Comparison of ENCODE assay signal across 20 cellular contexts in genomic region chr7:70701487-70701886, GRCh38.
DNase-seq lines count a peak whose midpoint lies in the region; ATAC-seq and TF ChIP-seq lines count a peak whose summit lies in the region.
"Had no signal": no experiment of that assay in that cellular context is flagged by ENCODE, and none has a peak within 500 bp of the region (broad histone marks: within the 10 kb centered on the region; RNA-seq: fewer than 3 reads in every experiment).

No MANE protein-coding gene starts in this region.

- H3K4me3 Mint-ChIP-seq in CD8-positive, alpha-beta memory T cell, result no peak overlapping the region
- H3K4me3 Mint-ChIP-seq: CD14-positive monocyte had no signal

- POLR2A ChIA-PET in CD8-positive, alpha-beta memory T cell (lab: Charles Lee), result no interaction called here

- no peak for TF ChIP-seq RAD21 in neural cell (conservative IDR thresholded peaks at IDR 0.05)

- CTCF ChIA-PET in CD8-positive, alpha-beta memory T cell (lab: Charles Lee), result interaction anchor here (1.1 kb wide), 1 partner anchor 117 kb away, joined by 4 read pairs; no protein-coding TSS in a partner anchor

- no peak overlapping the region for H3K9ac ChIP-seq in HUES48 (ENCODE audit: low read depth, low read length)
- peak overlapping the region; percentile 94 for H3K9ac ChIP-seq in neural cell (ENCODE audit: low read length)
- H3K9ac ChIP-seq: GM23248 had no signal

- H3K27ac Mint-ChIP-seq in CD8-positive, alpha-beta memory T cell, result no peak overlapping the region
- H3K27ac Mint-ChIP-seq: CD14-positive monocyte had no signal

- no peaks in the 10 kb centered on the region for H3K9me3 ChIP-seq in HUES48 (ENCODE audit: control insufficient read depth, insufficient read depth, low read length)
- no peaks in the 10 kb centered on the region for H3K9me3 ChIP-seq in neural cell (ENCODE audit: low read length)
- H3K9me3 ChIP-seq in CD8-positive, alpha-beta memory T cell (ENCODE audit: low read length), result no peaks in the 10 kb centered on the region

- peaks cover 50% of the 10 kb centered on the region for H3K36me3 ChIP-seq in HUES48 (ENCODE audit: control insufficient read depth, insufficient read depth, low read length)
- no peaks in the 10 kb centered on the region for H3K36me3 ChIP-seq in neural cell (ENCODE audit: insufficient read depth, low read length)
- H3K36me3 ChIP-seq in CD8-positive, alpha-beta memory T cell (ENCODE audit: insufficient read depth, low read length), result no peaks in the 10 kb centered on the region

- H3K9me3 Mint-ChIP-seq in CD8-positive, alpha-beta memory T cell, result no peaks in the 10 kb centered on the region

- ATAC-seq in HG03354 (IDR thresholded peaks at IDR 0.05; ENCODE audit: poor library complexity, severe bottlenecking, unreplicated experiment) (no peak), HG03196 (IDR thresholded peaks at IDR 0.05; ENCODE audit: unreplicated experiment) (no peak)
- ATAC-seq: HepG2, PC-3 had no signal

- H3K27me3 ChIP-seq in HUES48 (ENCODE audit: control insufficient read depth, insufficient read depth, low read length) (no peaks in the 10 kb centered on the region), neural cell (ENCODE audit: insufficient read depth, low read depth, low read length) (no peaks in the 10 kb centered on the region)
- H3K27me3 ChIP-seq in CD8-positive, alpha-beta memory T cell (ENCODE audit: insufficient read depth, low read length, poor library complexity, severe bottlenecking), result no peaks in the 10 kb centered on the region

- peaks cover 5% of the 10 kb centered on the region in 2 donors for H3K27me3 Mint-ChIP-seq in CD8-positive, alpha-beta memory T cell

- H2AFZ ChIP-seq in neural cell (ENCODE audit: low read depth, low read length), result no peak overlapping the region
- H2AFZ ChIP-seq: GM23248 had no signal

- peaks cover 74% of the 10 kb centered on the region for H4K20me1 ChIP-seq in neural cell (ENCODE audit: insufficient read depth)

- peak; percentile 64 for DNase-seq in NCI-H748 (lab: John Stamatoyannopoulos, UW; ENCODE audit: unreplicated experiment)
- DNase-seq in epithelial cell of esophagus (ENCODE audit: low read depth), result peak; percentile 52
- DNase-seq in CD8-positive, alpha-beta memory T cell, result no peak
- DNase-seq in NOMO-1 treated with DMSO at 0.1 percent for 48 hours (lab: John Stamatoyannopoulos, UW; ENCODE audit: unreplicated experiment), result no peak
- DNase-seq: COR-L47, GM23248, KBM-7, NCI-H1417 treated with DMSO at 0.1 percent for 48 hours, NCI-H2029, NCI-H2171 treated with DMSO at 0.1 percent for 48 hours, NCI-H446 treated with DMSO at 0.1 percent for 48 hours, NCI-H774, PC-3, T-helper 2 cell had no signal

- H3K9me2 ChIP-seq in neural cell (ENCODE audit: insufficient read depth, low read length), result no peaks in the 10 kb centered on the region

- peaks cover 9 to 38% (median 11%) of the 10 kb centered on the region in 3 donors for H3K36me3 Mint-ChIP-seq in CD8-positive, alpha-beta memory T cell
- H3K36me3 Mint-ChIP-seq: CD14-positive monocyte had no signal

- TF ChIP-seq CTCF in epithelial cell of esophagus (IDR thresholded peaks at IDR 0.05; ENCODE audit: insufficient read depth, low read depth, low read length, missing control alignments), result no peak
- TF ChIP-seq CTCF in neural cell (IDR thresholded peaks at IDR 0.05; ENCODE audit: poor library complexity, severe bottlenecking), result no peak

- H3K79me2 ChIP-seq in neural cell (replicated peaks; ENCODE audit: insufficient read depth, low read length), result peaks cover 100% of the 10 kb centered on the region

- H3K4me3 ChIP-seq in HUES48 (ENCODE audit: low read depth, low read length), result peak overlapping the region; percentile 7; the same call in 1 of the 2 replicates
- no peak overlapping the region for H3K4me3 ChIP-seq in epithelial cell of esophagus (ENCODE audit: low read length)
- H3K4me3 ChIP-seq in neural cell (ENCODE audit: low read length), result peak overlapping the region; percentile 87
- no peak overlapping the region for H3K4me3 ChIP-seq in CD8-positive, alpha-beta memory T cell (ENCODE audit: low read length)
- H3K4me3 ChIP-seq: GM23248 had no signal

- H3K4me1 Mint-ChIP-seq in CD8-positive, alpha-beta memory T cell, result peaks cover 31 to 58% (median 48%) of the 10 kb centered on the region in 3 donors
- H3K4me1 Mint-ChIP-seq: CD14-positive monocyte had no signal

- peaks cover 94% of the 10 kb centered on the region for H3K4me1 ChIP-seq in HUES48 (ENCODE audit: control insufficient read depth, insufficient read depth, low read length)
- H3K4me1 ChIP-seq in CD8-positive, alpha-beta memory T cell (ENCODE audit: insufficient read depth, low read length), result no peaks in the 10 kb centered on the region

- peaks cover 11% of the 10 kb centered on the region for H3F3A ChIP-seq in neural cell (ENCODE audit: insufficient read depth, low read length, poor library complexity, severe bottlenecking)

- no peak overlapping the region for H3K27ac ChIP-seq in HUES48 (ENCODE audit: low read depth, low read length)
- H3K27ac ChIP-seq in neural cell (ENCODE audit: low read length), result peak overlapping the region; percentile 35
- H3K27ac ChIP-seq in CD8-positive, alpha-beta memory T cell (ENCODE audit: low read depth, low read length), result no peak overlapping the region
- H3K27ac ChIP-seq: GM23248 had no signal

- H3K4me2 ChIP-seq in neural cell (ENCODE audit: low read length), result peak overlapping the region; percentile 93

- TF ChIP-seq EP300 in neural cell (conservative IDR thresholded peaks at IDR 0.05; ENCODE audit: poor library complexity, severe bottlenecking), result no peak

TF ChIP-seq in neural cell, 6 proteins besides CTCF, POLR2A, EP300 and RAD21:
- no peak for TF ChIP-seq MXI1 (conservative IDR thresholded peaks at IDR 0.05; ENCODE audit: poor library complexity, severe bottlenecking)
- TF ChIP-seq TAF1 (IDR thresholded peaks at IDR 0.05; ENCODE audit: low read depth), result no peak
- no peak for TF ChIP-seq REST (IDR thresholded peaks at IDR 0.05; ENCODE audit: borderline replicate concordance)
- no peak for TF ChIP-seq SMC3 (conservative IDR thresholded peaks at IDR 0.05; ENCODE audit: poor library complexity)
- TF ChIP-seq EZH2 (IDR thresholded peaks at IDR 0.05; ENCODE audit: borderline replicate concordance, insufficient read depth, low read length, poor library complexity, severe bottlenecking), result no peak
- no peak for TF ChIP-seq POLR2AphosphoS5 (IDR thresholded peaks at IDR 0.05)

Comparison
In these comparisons a context has a peak if more than half of its experiments do, and no peak if none do; other contexts are left out.
1. H3K4me3 ChIP-seq: peak in HUES48 (single experiment) and neural cell (single experiment); none in epithelial cell of esophagus (single experiment) and CD8-positive, alpha-beta memory T cell (single experiment).
2. DNase-seq: peak in NCI-H748 (single experiment) and epithelial cell of esophagus (single experiment); none in CD8-positive, alpha-beta memory T cell (0 of 5) and NOMO-1 treated with DMSO at 0.1 percent for 48 hours (single experiment).